In genomic region chr19:40921005-40921897, GRCh38 we compare ENCODE assay signal across 1 cellular context.
TF ChIP-seq lines count a peak whose summit lies in the region.

No MANE protein-coding gene starts in this region.

TF ChIP-seq in K562, 482 proteins besides CTCF, POLR2A, EP300 and RAD21 (continued from another document and continues in another):
- TF ChIP-seq, protein P1, sequence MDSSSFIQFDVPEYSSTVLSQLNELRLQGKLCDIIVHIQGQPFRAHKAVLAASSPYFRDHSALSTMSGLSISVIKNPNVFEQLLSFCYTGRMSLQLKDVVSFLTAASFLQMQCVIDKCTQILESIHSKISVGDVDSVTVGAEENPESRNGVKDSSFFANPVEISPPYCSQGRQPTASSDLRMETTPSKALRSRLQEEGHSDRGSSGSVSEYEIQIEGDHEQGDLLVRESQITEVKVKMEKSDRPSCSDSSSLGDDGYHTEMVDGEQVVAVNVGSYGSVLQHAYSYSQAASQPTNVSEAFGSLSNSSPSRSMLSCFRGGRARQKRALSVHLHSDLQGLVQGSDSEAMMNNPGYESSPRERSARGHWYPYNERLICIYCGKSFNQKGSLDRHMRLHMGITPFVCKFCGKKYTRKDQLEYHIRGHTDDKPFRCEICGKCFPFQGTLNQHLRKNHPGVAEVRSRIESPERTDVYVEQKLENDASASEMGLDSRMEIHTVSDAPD (CRISPR knock-in tag; IDR thresholded peaks at IDR 0.05): no peak
- TF ChIP-seq MIER1 (IDR thresholded peaks at IDR 0.05; ENCODE audit: low read depth): no peak
- no peak for TF ChIP-seq CREB1 (IDR thresholded peaks at IDR 0.05)
- no peak for TF ChIP-seq CREB1 (CRISPR knock-in tag; IDR thresholded peaks at IDR 0.05)
- TF ChIP-seq THAP7 (CRISPR knock-in tag; IDR thresholded peaks at IDR 0.05): no peak
- TF ChIP-seq CHCHD3 (CRISPR knock-in tag; IDR thresholded peaks at IDR 0.05): no peak
- no peak for TF ChIP-seq NBN (IDR thresholded peaks at IDR 0.05; ENCODE audit: low read depth)
- TF ChIP-seq, protein P2, sequence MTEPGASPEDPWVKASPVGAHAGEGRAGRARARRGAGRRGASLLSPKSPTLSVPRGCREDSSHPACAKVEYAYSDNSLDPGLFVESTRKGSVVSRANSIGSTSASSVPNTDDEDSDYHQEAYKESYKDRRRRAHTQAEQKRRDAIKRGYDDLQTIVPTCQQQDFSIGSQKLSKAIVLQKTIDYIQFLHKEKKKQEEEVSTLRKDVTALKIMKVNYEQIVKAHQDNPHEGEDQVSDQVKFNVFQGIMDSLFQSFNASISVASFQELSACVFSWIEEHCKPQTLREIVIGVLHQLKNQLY (CRISPR knock-in tag; conservative IDR thresholded peaks at IDR 0.05): no peak
- no peak for TF ChIP-seq NR2F6 (CRISPR knock-in tag; IDR thresholded peaks at IDR 0.05)
- TF ChIP-seq NR2C1 (IDR thresholded peaks at IDR 0.05): no peak; the same call in 1 of the 2 replicates
- TF ChIP-seq NR2C1 (tag; IDR thresholded peaks at IDR 0.05): peak; percentile 73
- TF ChIP-seq ARID4B (CRISPR knock-in tag; IDR thresholded peaks at IDR 0.05): no peak
- TF ChIP-seq SMARCC2 (IDR thresholded peaks at IDR 0.05; ENCODE audit: low read depth): peak; percentile 61; the same call in 1 of the 2 replicates
- peak; percentile 51 for TF ChIP-seq NFIC (IDR thresholded peaks at IDR 0.05)
- TF ChIP-seq ZBTB33 (CRISPR knock-in tag; IDR thresholded peaks at IDR 0.05): no peak
- TF ChIP-seq HOMEZ (CRISPR knock-in tag; IDR thresholded peaks at IDR 0.05): no peak
- no peak for TF ChIP-seq IRF2 (CRISPR knock-in tag; IDR thresholded peaks at IDR 0.05)
- no peak for TF ChIP-seq ZBTB9 (CRISPR knock-in tag; IDR thresholded peaks at IDR 0.05)
- no peak for TF ChIP-seq MEF2A (IDR thresholded peaks at IDR 0.05; ENCODE audit: control insufficient read depth, low read depth, low read length)
- TF ChIP-seq, protein P3, sequence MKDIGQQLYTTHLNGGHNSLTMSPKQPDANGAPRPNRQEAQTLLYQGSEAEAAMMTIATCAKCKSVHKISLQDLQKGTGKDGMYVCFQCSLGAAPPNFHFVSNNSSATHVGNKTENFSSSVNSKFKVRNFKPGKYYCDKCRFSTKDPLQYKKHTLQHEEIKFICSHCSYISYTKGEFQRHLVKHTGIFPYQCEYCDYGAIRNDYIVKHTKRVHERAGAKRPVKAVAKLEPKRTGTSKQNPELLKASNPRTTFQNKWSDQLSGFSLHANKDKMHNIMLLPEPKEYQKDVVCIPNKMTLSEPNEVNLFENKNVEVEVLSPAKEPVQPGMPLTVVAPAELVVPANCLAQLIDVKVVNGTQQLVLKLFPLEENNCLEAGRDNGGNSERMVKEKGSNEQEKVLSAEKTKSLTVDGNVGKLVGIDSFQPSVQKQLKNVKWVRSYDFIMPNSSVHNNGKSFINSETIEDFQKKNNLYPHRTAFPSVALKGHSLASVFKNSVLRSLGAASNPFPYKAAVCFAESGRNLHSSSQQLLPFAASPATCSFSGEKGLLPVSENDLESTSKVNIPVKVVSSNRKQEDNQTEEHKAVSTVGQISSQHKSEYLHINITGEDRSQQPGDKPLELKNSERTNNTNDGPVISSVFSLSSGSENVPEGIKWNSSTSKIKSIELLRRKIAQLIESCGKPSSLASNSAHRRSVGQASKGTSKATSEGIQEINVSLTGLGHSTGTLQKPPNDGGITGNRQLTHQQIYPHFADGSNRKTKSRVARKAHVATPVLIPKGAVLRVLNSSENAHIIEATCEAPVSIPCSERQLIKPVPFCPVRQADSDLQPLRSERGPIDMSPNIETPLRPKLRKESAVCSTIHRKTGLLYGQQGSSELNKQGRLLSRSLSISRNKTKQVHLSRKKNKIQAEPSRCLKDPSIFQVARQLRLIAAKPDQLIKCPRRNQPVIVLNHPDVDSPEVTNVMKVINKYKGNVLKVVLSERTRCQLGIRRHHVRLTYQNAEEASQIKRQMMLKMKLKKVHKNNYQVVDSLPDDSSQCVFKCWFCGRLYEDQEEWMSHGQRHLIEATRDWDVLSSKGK (CRISPR knock-in tag; IDR thresholded peaks at IDR 0.05): no peak
- TF ChIP-seq MAX (CRISPR knock-in tag; IDR thresholded peaks at IDR 0.05): no peak
- no peak for TF ChIP-seq BRCA1 (IDR thresholded peaks at IDR 0.05)
- TF ChIP-seq BRCA1 (CRISPR knock-in tag; IDR thresholded peaks at IDR 0.05): no peak
- TF ChIP-seq, protein P4, sequence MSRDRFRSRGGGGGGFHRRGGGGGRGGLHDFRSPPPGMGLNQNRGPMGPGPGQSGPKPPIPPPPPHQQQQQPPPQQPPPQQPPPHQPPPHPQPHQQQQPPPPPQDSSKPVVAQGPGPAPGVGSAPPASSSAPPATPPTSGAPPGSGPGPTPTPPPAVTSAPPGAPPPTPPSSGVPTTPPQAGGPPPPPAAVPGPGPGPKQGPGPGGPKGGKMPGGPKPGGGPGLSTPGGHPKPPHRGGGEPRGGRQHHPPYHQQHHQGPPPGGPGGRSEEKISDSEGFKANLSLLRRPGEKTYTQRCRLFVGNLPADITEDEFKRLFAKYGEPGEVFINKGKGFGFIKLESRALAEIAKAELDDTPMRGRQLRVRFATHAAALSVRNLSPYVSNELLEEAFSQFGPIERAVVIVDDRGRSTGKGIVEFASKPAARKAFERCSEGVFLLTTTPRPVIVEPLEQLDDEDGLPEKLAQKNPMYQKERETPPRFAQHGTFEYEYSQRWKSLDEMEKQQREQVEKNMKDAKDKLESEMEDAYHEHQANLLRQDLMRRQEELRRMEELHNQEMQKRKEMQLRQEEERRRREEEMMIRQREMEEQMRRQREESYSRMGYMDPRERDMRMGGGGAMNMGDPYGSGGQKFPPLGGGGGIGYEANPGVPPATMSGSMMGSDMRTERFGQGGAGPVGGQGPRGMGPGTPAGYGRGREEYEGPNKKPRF (IDR thresholded peaks at IDR 0.05; ENCODE audit: low read depth, low read length): no peak
- TF ChIP-seq ZFX (CRISPR knock-in tag; IDR thresholded peaks at IDR 0.05): no peak
- TF ChIP-seq ZNF444 (CRISPR knock-in tag; IDR thresholded peaks at IDR 0.05): no peak
- no peak for TF ChIP-seq GABPA (tag; conservative IDR thresholded peaks at IDR 0.05; ENCODE audit: low read depth)
- no peak for TF ChIP-seq KAT8 (IDR thresholded peaks at IDR 0.05; ENCODE audit: low read depth)
- peak; percentile 39 for TF ChIP-seq ZNF316 (IDR thresholded peaks at IDR 0.05)
- TF ChIP-seq FOXK2 (conservative IDR thresholded peaks at IDR 0.05 in 1 of 2, IDR thresholded peaks at IDR 0.05 in 1 of 2; ENCODE audit: low read depth in 2 of 2): peak; percentile 54 to 67; a peak in 2 of 4 replicates
- no peak for TF ChIP-seq ZSCAN29 (IDR thresholded peaks at IDR 0.05)
- TF ChIP-seq, protein P5, sequence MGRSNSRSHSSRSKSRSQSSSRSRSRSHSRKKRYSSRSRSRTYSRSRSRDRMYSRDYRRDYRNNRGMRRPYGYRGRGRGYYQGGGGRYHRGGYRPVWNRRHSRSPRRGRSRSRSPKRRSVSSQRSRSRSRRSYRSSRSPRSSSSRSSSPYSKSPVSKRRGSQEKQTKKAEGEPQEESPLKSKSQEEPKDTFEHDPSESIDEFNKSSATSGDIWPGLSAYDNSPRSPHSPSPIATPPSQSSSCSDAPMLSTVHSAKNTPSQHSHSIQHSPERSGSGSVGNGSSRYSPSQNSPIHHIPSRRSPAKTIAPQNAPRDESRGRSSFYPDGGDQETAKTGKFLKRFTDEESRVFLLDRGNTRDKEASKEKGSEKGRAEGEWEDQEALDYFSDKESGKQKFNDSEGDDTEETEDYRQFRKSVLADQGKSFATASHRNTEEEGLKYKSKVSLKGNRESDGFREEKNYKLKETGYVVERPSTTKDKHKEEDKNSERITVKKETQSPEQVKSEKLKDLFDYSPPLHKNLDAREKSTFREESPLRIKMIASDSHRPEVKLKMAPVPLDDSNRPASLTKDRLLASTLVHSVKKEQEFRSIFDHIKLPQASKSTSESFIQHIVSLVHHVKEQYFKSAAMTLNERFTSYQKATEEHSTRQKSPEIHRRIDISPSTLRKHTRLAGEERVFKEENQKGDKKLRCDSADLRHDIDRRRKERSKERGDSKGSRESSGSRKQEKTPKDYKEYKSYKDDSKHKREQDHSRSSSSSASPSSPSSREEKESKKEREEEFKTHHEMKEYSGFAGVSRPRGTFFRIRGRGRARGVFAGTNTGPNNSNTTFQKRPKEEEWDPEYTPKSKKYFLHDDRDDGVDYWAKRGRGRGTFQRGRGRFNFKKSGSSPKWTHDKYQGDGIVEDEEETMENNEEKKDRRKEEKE (IDR thresholded peaks at IDR 0.05; ENCODE audit: borderline replicate concordance in 1 of 2, control insufficient read depth in 1 of 2, low read depth in 2 of 2, low read length in 1 of 2): no peak
- TF ChIP-seq, protein P6, sequence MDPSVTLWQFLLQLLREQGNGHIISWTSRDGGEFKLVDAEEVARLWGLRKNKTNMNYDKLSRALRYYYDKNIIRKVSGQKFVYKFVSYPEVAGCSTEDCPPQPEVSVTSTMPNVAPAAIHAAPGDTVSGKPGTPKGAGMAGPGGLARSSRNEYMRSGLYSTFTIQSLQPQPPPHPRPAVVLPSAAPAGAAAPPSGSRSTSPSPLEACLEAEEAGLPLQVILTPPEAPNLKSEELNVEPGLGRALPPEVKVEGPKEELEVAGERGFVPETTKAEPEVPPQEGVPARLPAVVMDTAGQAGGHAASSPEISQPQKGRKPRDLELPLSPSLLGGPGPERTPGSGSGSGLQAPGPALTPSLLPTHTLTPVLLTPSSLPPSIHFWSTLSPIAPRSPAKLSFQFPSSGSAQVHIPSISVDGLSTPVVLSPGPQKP (CRISPR knock-in tag; IDR thresholded peaks at IDR 0.05): no peak
